In the genomic region with DNA sequence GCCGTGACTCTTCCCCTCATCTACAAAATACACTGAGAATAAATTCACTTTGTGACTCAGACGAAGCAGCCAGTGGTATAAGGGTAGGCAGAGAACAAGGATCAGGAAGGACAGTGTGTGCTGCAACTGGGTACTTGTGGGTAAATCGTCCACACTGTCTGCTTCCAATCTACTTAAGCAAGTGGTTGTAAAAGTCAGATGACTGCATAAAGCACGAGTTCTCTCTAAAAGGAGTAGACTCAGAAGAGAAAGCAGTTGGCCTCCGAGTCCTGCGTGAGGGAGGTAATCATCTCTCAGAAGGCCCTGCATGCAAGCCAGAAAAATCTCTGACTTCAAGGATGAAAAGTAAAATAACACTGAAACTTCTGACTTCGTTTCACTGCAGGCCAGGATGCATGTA, we compare ENCODE assay signal across 12 cellular contexts. TPM values are rescaled to one million over a fixed set of nuclear protein-coding genes. Genes with fewer than 3 reads are reported as not detected.
A peak's percentile ranks its signal among the peaks of the same experiment; 100 is the strongest.
DNase-seq lines count a peak whose midpoint lies in the region; ATAC-seq, FAIRE-seq and TF ChIP-seq lines count a peak whose summit lies in the region.
"Had no signal": no experiment of that assay in that cellular context is flagged by ENCODE, and none has a peak within 500 bp of the region (broad histone marks: within the 10 kb centered on the region; RNA-seq: fewer than 3 reads in every experiment).

No MANE protein-coding gene starts in this region.

- POLR2A ChIA-PET in HEK293 (lab: Yijun Ruan, JAX), result no interaction called here
- POLR2A ChIA-PET in H1 (lab: Charles Lee; ENCODE audit: partially characterized antibody), result interaction anchor here (0.8 to 1.0 kb wide), 2 partner anchors 29 to 147 kb away, joined by 3 to 4 read pairs; no protein-coding TSS in a partner anchor
- POLR2A ChIA-PET in HepG2 (lab: Yijun Ruan, JAX), result no interaction called here

- 87% methylated on average over 7 of the region's 7 CpGs; no CpG with 5 or more reads in 1 of the 2 experiments for WGBS in H1 (ENCODE audit: extremely low coverage in 1 of 2, insufficient coverage in 1 of 2, insufficient read length in 1 of 2, insufficient replicate concordance in 2 of 2, low coverage in 1 of 2, low lambda C conversion rate in 2 of 2, missing lambda C conversion rate in 1 of 2), 2 experiments
- 71% methylated on average over 7 of the region's 7 CpGs for WGBS in HepG2 (ENCODE audit: low lambda C conversion rate)
- WGBS in smooth muscle cell (ENCODE audit: low lambda C conversion rate), result 15% methylated on average over 7 of the region's 7 CpGs
- WGBS in thyroid gland, 2 donors, result 76 to 77% methylated on average over 7 of the region's 7 CpGs

- H4K91ac ChIP-seq in H1 (replicated peaks; ENCODE audit: insufficient read length, low read length), result no peak overlapping the region

- no peak overlapping the region for H3K4me2 ChIP-seq in H1 (ENCODE audit: insufficient read depth in 1 of 2, low read depth in 2 of 2, low read length in 2 of 2)
- no peak overlapping the region for H3K4me2 ChIP-seq in HepG2 (ENCODE audit: low read depth, low read length)
- peak overlapping the region; percentile 65 for H3K4me2 ChIP-seq in smooth muscle cell

- H4K20me1 ChIP-seq in H1 (replicated peaks in 1 of 2; ENCODE audit: control insufficient read depth in 1 of 2, insufficient read depth in 2 of 2, low read length in 2 of 2), result no peaks in the 10 kb centered on the region
- no peaks in the 10 kb centered on the region for H4K20me1 ChIP-seq in HepG2 (ENCODE audit: insufficient read depth, low read length)
- H4K20me1 ChIP-seq in smooth muscle cell (ENCODE audit: low read depth), result no peaks in the 10 kb centered on the region

- H3K9ac ChIP-seq in H1 (replicated peaks in 1 of 4; ENCODE audit: extremely low read depth in 1 of 4, low read depth in 3 of 4, low read length in 3 of 4) (no peak overlapping the region), HepG2 (ENCODE audit: insufficient read depth, low read depth, low read length) (no peak overlapping the region), smooth muscle cell (ENCODE audit: low read depth) (no peak overlapping the region)

- H3K18ac ChIP-seq in H1 (ENCODE audit: extremely low read depth, low read length), result no peak overlapping the region

- no peak overlapping the region for H2BK12ac ChIP-seq in H1 (ENCODE audit: low read depth, low read length)

- H3F3A ChIP-seq in smooth muscle cell (ENCODE audit: low read depth), result peaks cover 5% of the 10 kb centered on the region

- CTCF ChIA-PET in HEK293 (lab: Yijun Ruan, JAX), result interaction anchor here (0.6 to 2.2 kb wide), 4 partner anchors 9 to 668 kb away, joined by 3 to 7 read pairs (median 6); no protein-coding TSS in a partner anchor
- CTCF ChIA-PET in H1 (lab: Charles Lee; ENCODE audit: partially characterized antibody), result interaction anchor here (0.5 to 1.9 kb wide), 4 partner anchors 12 to 194 kb away, joined by 3 to 5 read pairs (median 4); no protein-coding TSS in a partner anchor
- CTCF ChIA-PET in HepG2 (lab: Yijun Ruan, JAX; ENCODE audit: low intra/inter-chr PET ratio, low total read pairs), result no interaction called here

- TF ChIP-seq POLR2A in H1 (IDR thresholded peaks at IDR 0.05; ENCODE audit: control extremely low read depth in 1 of 2, low read depth in 2 of 2, low read length in 2 of 2), result no peak
- no peak for TF ChIP-seq POLR2A in HepG2 (IDR thresholded peaks at IDR 0.05; ENCODE audit: insufficient read depth in 1 of 2, low read depth in 2 of 2, low read length in 2 of 2)
- TF ChIP-seq POLR2A in thyroid gland (IDR thresholded peaks at IDR 0.05), result no peak

- H3K79me2 ChIP-seq in H1 (ENCODE audit: control insufficient read depth in 1 of 2, insufficient read depth in 2 of 2, low read length in 2 of 2) (no peaks in the 10 kb centered on the region), HepG2 (ENCODE audit: insufficient read depth, low read length) (no peaks in the 10 kb centered on the region), smooth muscle cell (ENCODE audit: low read depth) (peaks cover 11% of the 10 kb centered on the region)

- no peaks in the 10 kb centered on the region; the same call in 1 of the 2 replicates for H3K79me1 ChIP-seq in H1 (ENCODE audit: low read depth, low read length)

- BruUV-seq in HepG2 (replicated peaks; lab: Mats Ljungman, UMichigan), result no TSS peak

- no peaks in the 10 kb centered on the region for H3K27me3 ChIP-seq in H1 (replicated peaks in 1 of 4; ENCODE audit: control insufficient read depth in 3 of 4, extremely low read depth in 1 of 4, insufficient read depth in 3 of 4, low read length in 3 of 4)
- no peaks in the 10 kb centered on the region for H3K27me3 ChIP-seq in HepG2 (ENCODE audit: control insufficient read depth in 1 of 2, insufficient read depth in 2 of 2, low read length in 2 of 2)
- no peaks in the 10 kb centered on the region for H3K27me3 ChIP-seq in smooth muscle cell (ENCODE audit: low read depth)
- no peaks in the 10 kb centered on the region for H3K27me3 ChIP-seq in thyroid gland

- H3K23me2 ChIP-seq in H1 (ENCODE audit: low read depth, low read length), result no peaks in the 10 kb centered on the region

- FAIRE-seq in H1 (lab: Jason Lieb, UNC) (peak; percentile 50), HepG2 (lab: Jason Lieb, UNC) (peak; percentile 12)
- FAIRE-seq: D721Med, GM12878 had no signal

- peaks cover 14 to 19% of the 10 kb centered on the region in 2 experiments for H3K36me3 ChIP-seq in HEK293 (ENCODE audit: control insufficient read depth in 2 of 2, insufficient read depth in 1 of 2, low read length in 2 of 2)
- H3K36me3 ChIP-seq in H1 (ENCODE audit: control insufficient read depth in 2 of 4, insufficient read depth in 4 of 4, low read length in 3 of 4), result peaks cover 0 to 11% (median 4%) of the 10 kb centered on the region in 4 experiments; a peak in 5 of 8 replicates
- peaks cover 4 to 18% of the 10 kb centered on the region in 2 experiments; a peak in 2 of 5 replicates for H3K36me3 ChIP-seq in HepG2 (replicated peaks in 1 of 2; ENCODE audit: control insufficient read depth in 1 of 2, insufficient read depth in 2 of 2, low read length in 2 of 2)
- H3K36me3 ChIP-seq in smooth muscle cell (ENCODE audit: low read depth), result no peaks in the 10 kb centered on the region
- H3K36me3 ChIP-seq in thyroid gland, result peaks cover 0 to under 1% of the 10 kb centered on the region in 2 donors

- ATAC-seq in HepG2 (peak; percentile 29; the same call in 1 of the 3 replicates), GM19351 (IDR thresholded peaks at IDR 0.05; ENCODE audit: unreplicated experiment) (no peak)
- ATAC-seq: GM12878 had no signal

- H3K4ac ChIP-seq in H1 (replicated peaks; ENCODE audit: insufficient read length, low read depth, low read length), result no peak overlapping the region

- no peak overlapping the region for H2AK5ac ChIP-seq in H1 (ENCODE audit: low read depth, low read length)

- intact Hi-C loops in HepG2 (cut with micrococcal nuclease; ENCODE audit: unreplicated experiment) (no loop called here), thyroid gland (cut with DNase I) (no loop called here)

- no peak overlapping the region for H4K5ac ChIP-seq in H1 (ENCODE audit: insufficient read length, low read depth, low read length)

- H3K4me1 ChIP-seq in HEK293 (ENCODE audit: control insufficient read depth, insufficient read depth, low read length), result peaks cover 20% of the 10 kb centered on the region
- no peaks in the 10 kb centered on the region for H3K4me1 ChIP-seq in H1 (replicated peaks in 1 of 4; ENCODE audit: control insufficient read depth in 3 of 4, insufficient read depth in 4 of 4, low read length in 3 of 4)
- peaks cover 20% of the 10 kb centered on the region for H3K4me1 ChIP-seq in HepG2 (ENCODE audit: insufficient read depth, low read length)
- H3K4me1 ChIP-seq in smooth muscle cell (ENCODE audit: low read depth), result no peaks in the 10 kb centered on the region
- no peaks in the 10 kb centered on the region for H3K4me1 ChIP-seq in thyroid gland

- H3K9me3 ChIP-seq in HEK293 (ENCODE audit: control insufficient read depth, insufficient read depth, low read depth, low read length), result no peaks in the 10 kb centered on the region
- no peaks in the 10 kb centered on the region for H3K9me3 ChIP-seq in H1 (ENCODE audit: insufficient read depth in 2 of 2, low read depth in 1 of 2, low read length in 1 of 2)
- no peaks in the 10 kb centered on the region for H3K9me3 ChIP-seq in HepG2 (ENCODE audit: low read length)
- H3K9me3 ChIP-seq in smooth muscle cell (replicated peaks; ENCODE audit: low read depth), result no peaks in the 10 kb centered on the region
- no peaks in the 10 kb centered on the region for H3K9me3 ChIP-seq in thyroid gland

- TF ChIP-seq CTCF in HEK293 (tag by site-specific recombination; IDR thresholded peaks at IDR 0.05) (no peak), H1 (IDR thresholded peaks at IDR 0.05; ENCODE audit: control extremely low read depth in 1 of 3, insufficient read depth in 1 of 3, low read depth in 1 of 3, low read length in 3 of 3) (no peak), HepG2 (CRISPR knock-in tag; IDR thresholded peaks at IDR 0.05) (no peak), smooth muscle cell (IDR thresholded peaks at IDR 0.05; ENCODE audit: borderline replicate concordance, insufficient read depth, poor library complexity, severe bottlenecking) (no peak), thyroid gland (IDR thresholded peaks at IDR 0.05) (no peak)

- no peak overlapping the region for H2BK20ac ChIP-seq in H1 (ENCODE audit: low read length)

- H3K4me3 ChIP-seq in HEK293 (ENCODE audit: low read depth, low read length), result no peak overlapping the region
- H3K4me3 ChIP-seq in H1 (ENCODE audit: extremely low read depth in 1 of 4, insufficient read depth in 2 of 4, low read depth in 3 of 4, low read length in 4 of 4), result no peak overlapping the region
- H3K4me3 ChIP-seq in HepG2 (replicated peaks in 1 of 3; ENCODE audit: insufficient read depth in 1 of 3, low read depth in 2 of 3, low read length in 3 of 3), result no peak overlapping the region
- no peak overlapping the region for H3K4me3 ChIP-seq in smooth muscle cell
- no peak overlapping the region for H3K4me3 ChIP-seq in thyroid gland (replicated peaks in 1 of 3)
- H3K4me3 ChIP-seq: GM12878 had no signal

- H3K23ac ChIP-seq in H1 (ENCODE audit: insufficient read length), result no peak overlapping the region

- H2BK15ac ChIP-seq in H1 (ENCODE audit: low read length), result no peak overlapping the region

- no peak overlapping the region for H4K8ac ChIP-seq in H1 (ENCODE audit: extremely low read depth, insufficient read depth, low read length)

- TF ChIP-seq RAD21 in H1 (IDR thresholded peaks at IDR 0.05 in 1 of 2, conservative IDR thresholded peaks at IDR 0.05 in 1 of 2; ENCODE audit: low read depth in 2 of 2, low read length in 2 of 2), result no peak
- no peak for TF ChIP-seq RAD21 in HepG2 (CRISPR knock-in tag; IDR thresholded peaks at IDR 0.05)

- H2BK120ac ChIP-seq in H1 (replicated peaks; ENCODE audit: low read depth, low read length), result no peak overlapping the region

- no peak for DNase-seq in H1 (ENCODE audit: low read depth in 1 of 2, low spot score in 2 of 2)
- DNase-seq in HepG2 (ENCODE audit: low spot score), result no peak
- DNase-seq in smooth muscle cell (lab: John Stamatoyannopoulos, UW; ENCODE audit: unreplicated experiment), result no peak
- no peak for DNase-seq in thyroid gland
- no peak for DNase-seq in mesenteric fat pad (ENCODE audit: low spot score)
- DNase-seq in SW 1271 (lab: John Stamatoyannopoulos, UW), result no peak
- DNase-seq: occipital lobe, WERI-Rb-1 had no signal

- no peak overlapping the region for H3K14ac ChIP-seq in H1 (ENCODE audit: insufficient read length)

- H2AFZ ChIP-seq in H1 (ENCODE audit: low read length) (no peak overlapping the region), HepG2 (ENCODE audit: low read length) (no peak overlapping the region), smooth muscle cell (ENCODE audit: low read depth) (no peak overlapping the region)

- in situ Hi-C loops in HepG2 (cut with HindIII; ENCODE audit: extremely low pct_ligation_motif_present, low pct_unique_long_range_greater_than_20kb), result no loop called here

- no peak overlapping the region for H2BK5ac ChIP-seq in H1 (ENCODE audit: low read depth, low read length)

- peak overlapping the region; percentile 47 for H3K27ac ChIP-seq in HEK293 (ENCODE audit: extremely low read depth, low read depth, low read length)
- no peak overlapping the region for H3K27ac ChIP-seq in H1 (ENCODE audit: low read depth, low read length)
- peak overlapping the region; percentile 24 for H3K27ac ChIP-seq in HepG2 (ENCODE audit: extremely low read length, insufficient read depth, low read length)
- peak overlapping the region; percentile 76 for H3K27ac ChIP-seq in smooth muscle cell (ENCODE audit: low read depth)
- no peak overlapping the region for H3K27ac ChIP-seq in thyroid gland
- H3K27ac ChIP-seq: WERI-Rb-1 had no signal

- H3K56ac ChIP-seq in H1 (replicated peaks; ENCODE audit: insufficient read length, low read depth, low read length), result no peak overlapping the region

- no peak for TF ChIP-seq EP300 in H1 (IDR thresholded peaks at IDR 0.05; ENCODE audit: borderline replicate concordance in 1 of 2, low read depth in 2 of 2, low read length in 2 of 2)
- no peak for TF ChIP-seq EP300 in HepG2 (IDR thresholded peaks at IDR 0.05; ENCODE audit: low read depth in 2 of 2, low read length in 2 of 2)
- TF ChIP-seq EP300 in HepG2 (CRISPR knock-in tag; IDR thresholded peaks at IDR 0.05; ENCODE audit: borderline replicate concordance), result no peak

RNA-seq across cellular contexts. Expression of a gene that starts 43.1 kb away (rescaled TPM):
- total RNA-seq in H1 (2021; fragmentation: NEBNext Ultra II Directional; extraction: Animal tissue kit (Norgen Biotek cat#: 25700)), result 44.9 and 45.3 TPM in 2 replicates
- polyA plus RNA-seq in H1 (2011; rRNA removed), result 28.3 and 48.4 TPM in 2 replicates
- polyA plus RNA-seq in H1 (2011; cell fraction: cytosol; rRNA removed), result 28.9 TPM
- 192 TPM for polyA plus RNA-seq in H1 (2011; cell fraction: nucleus; rRNA removed)
- 27.6 to 33.7 TPM (median 30.9 TPM) in 4 replicates for polyA plus RNA-seq in H1 (2012, experiment 1 of 2)
- 3.4 TPM for polyA plus RNA-seq in H1 (2012, experiment 2 of 2)
- polyA plus RNA-seq in H1 (2013, experiment 1 of 2), result 16.5 TPM
- polyA plus RNA-seq in H1 (2013, experiment 2 of 2), result 13.8 TPM
- 69.5 and 98.9 TPM in 2 replicates for polyA minus RNA-seq in H1 (2011; rRNA and poly(A)+ RNA removed)
- 47.0 TPM for polyA minus RNA-seq in H1 (2011; cell fraction: cytosol; rRNA and poly(A)+ RNA removed)
- polyA minus RNA-seq in H1 (2011; cell fraction: nucleus; rRNA and poly(A)+ RNA removed), result 90.2 TPM
- total RNA-seq in HepG2 (2016; rRNA removed; fragmentation: Illumina TruSeq; extraction: Trizol), result 16.8 and 36.8 TPM in 2 replicates
- 9.6 and 12.9 TPM in 2 replicates for total RNA-seq in HepG2 (2016; cell fraction: cytosol; rRNA removed; fragmentation: Illumina TruSeq; extraction: Trizol; ENCODE audit: low read depth)
- total RNA-seq in HepG2 (2016; cell fraction: insoluble cytoplasmic fraction; rRNA removed; fragmentation: Illumina TruSeq; extraction: Trizol), result 14.9 and 36.2 TPM in 2 replicates
- total RNA-seq in HepG2 (2016; cell fraction: membrane; rRNA removed; fragmentation: Illumina TruSeq; extraction: Trizol), result 8.7 and 9.4 TPM in 2 replicates
- total RNA-seq in HepG2 (2016; cell fraction: nucleus; rRNA removed; fragmentation: Illumina TruSeq; extraction: Trizol), result 26.9 and 29.7 TPM in 2 replicates
- polyA plus RNA-seq in HepG2 (2011; rRNA removed), result 11.9 and 12.7 TPM in 2 replicates
- polyA plus RNA-seq in HepG2 (2011; cell fraction: cytosol; rRNA removed), result 6.5 and 7.6 TPM in 2 replicates
- 73.8 and 74.5 TPM in 2 replicates for polyA plus RNA-seq in HepG2 (2011; cell fraction: nucleus; rRNA removed)
- 11.5 and 14.0 TPM in 2 replicates for polyA plus RNA-seq in HepG2 (2012)
- polyA plus RNA-seq in HepG2 (2016; cell fraction: cytosol; fragmentation: Illumina TruSeq; extraction: Trizol; ENCODE audit: low read depth), result 0.83 and 0.88 TPM in 2 replicates
- 15.5 and 18.4 TPM in 2 replicates for polyA plus RNA-seq in HepG2 (2016; cell fraction: insoluble cytoplasmic fraction; fragmentation: Illumina TruSeq; extraction: Trizol; ENCODE audit: low read depth)
- polyA plus RNA-seq in HepG2 (2016; cell fraction: membrane; fragmentation: Illumina TruSeq; extraction: Trizol; ENCODE audit: low read depth), result 2.3 and 2.6 TPM in 2 replicates
- 37.7 and 41.0 TPM in 2 replicates for polyA plus RNA-seq in HepG2 (2016; cell fraction: nucleus; fragmentation: Illumina TruSeq; extraction: Trizol; ENCODE audit: insufficient read depth, low read depth)
- polyA minus RNA-seq in HepG2 (2011; rRNA and poly(A)+ RNA removed; ENCODE audit: low replicate concordance), result 47.3 and 71.2 TPM in 2 replicates
- polyA minus RNA-seq in HepG2 (2011; cell fraction: cytosol; rRNA and poly(A)+ RNA removed), result 18.7 and 20.6 TPM in 2 replicates
- polyA minus RNA-seq in HepG2 (2011; cell fraction: nucleus; rRNA and poly(A)+ RNA removed), result 36.8 and 42.4 TPM in 2 replicates
- 20.4 and 26.3 TPM in 2 replicates for total RNA-seq in smooth muscle cell
- polyA plus RNA-seq in smooth muscle cell, result 11.5 and 14.9 TPM in 2 replicates
- 10 to 100 TPM; 36.8 to 51.3 (median 46.3) TPM for total RNA-seq in thyroid gland
- total RNA-seq in mesenteric fat pad, result 51.8 TPM

Comparison
In these comparisons a context has a peak if more than half of its experiments do, and no peak if none do; other contexts are left out.
1. H3K27ac ChIP-seq: peak in HEK293 (single experiment), HepG2 (single experiment) and smooth muscle cell (single experiment); none in H1 (single experiment) and thyroid gland (0 of 3).